ENCODE assay signal across 12 cellular contexts in the genomic region with DNA sequence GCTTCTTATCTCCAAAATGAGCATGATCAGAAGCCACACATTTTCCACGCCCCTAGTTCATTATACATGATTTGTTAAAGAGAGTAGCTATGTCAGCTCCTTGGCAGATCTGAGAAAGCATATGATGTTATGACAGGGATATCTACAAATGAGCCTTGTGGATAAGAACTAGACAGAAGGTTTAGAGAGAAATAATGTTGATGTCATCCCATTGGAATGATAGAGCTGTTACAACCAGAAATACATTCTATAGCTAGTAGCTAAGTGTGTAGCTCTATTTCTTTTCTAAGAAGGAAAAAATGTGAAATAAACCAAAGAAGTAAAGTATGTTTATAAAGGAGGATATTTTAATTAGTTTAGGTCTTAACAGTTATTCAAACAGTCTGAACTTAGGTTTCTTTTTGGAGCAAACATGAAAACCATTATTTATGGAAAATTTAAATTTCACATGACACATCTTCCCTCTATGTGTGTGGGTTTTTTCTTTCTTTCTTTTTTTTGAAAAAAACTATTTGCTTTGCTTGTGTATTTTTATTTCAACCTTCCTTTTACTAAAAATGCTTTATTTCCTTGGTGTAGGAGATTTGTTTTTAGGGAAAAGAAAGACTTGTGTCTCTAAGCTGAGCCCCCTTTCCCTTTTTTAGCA.
DNase-seq lines count a peak whose midpoint lies in the region; ATAC-seq, FAIRE-seq and TF ChIP-seq lines count a peak whose summit lies in the region.
"Had no signal": no experiment of that assay in that cellular context is flagged by ENCODE, and none has a peak within 500 bp of the region (broad histone marks: within the 10 kb centered on the region; RNA-seq: fewer than 3 reads in every experiment).

No MANE protein-coding gene starts in this region.

- H4K20me1 ChIP-seq in HepG2 (ENCODE audit: insufficient read depth, low read length) = peaks cover 95% of the 10 kb centered on the region

- H3K9me3 Mint-ChIP-seq in activated CD4-positive, alpha-beta T cell treated with anti-CD3 and anti-CD28 coated beads for 36 hours (ENCODE audit: low read depth) = no peaks in the 10 kb centered on the region

- no peaks in the 10 kb centered on the region for H3K9me3 ChIP-seq in HepG2 (ENCODE audit: low read length)
- H3K9me3 ChIP-seq: neutrophil had no signal

- H3K4me1 Mint-ChIP-seq in activated CD4-positive, alpha-beta T cell treated with anti-CD3 and anti-CD28 coated beads for 36 hours = no peaks in the 10 kb centered on the region

- H2AFZ ChIP-seq in HepG2 (ENCODE audit: low read length) = no peak overlapping the region

- no peak for TF ChIP-seq POLR2A in HepG2 (IDR thresholded peaks at IDR 0.05; ENCODE audit: insufficient read depth in 1 of 2, low read depth in 2 of 2, low read length in 2 of 2)

- H3K4me3 ChIP-seq in bronchial epithelial cell (ENCODE audit: low read depth, low read length) (no peak overlapping the region), HepG2 (replicated peaks in 1 of 3; ENCODE audit: insufficient read depth in 1 of 3, low read depth in 2 of 3, low read length in 3 of 3) (no peak overlapping the region)

- H3K79me2 ChIP-seq in HepG2 (ENCODE audit: insufficient read depth, low read length) = peaks cover 87% of the 10 kb centered on the region

- H3K27me3 ChIP-seq in bronchial epithelial cell (ENCODE audit: control insufficient read depth, insufficient read depth, low read length) (no peaks in the 10 kb centered on the region), HepG2 (ENCODE audit: control insufficient read depth in 1 of 2, insufficient read depth in 2 of 2, low read length in 2 of 2) (no peaks in the 10 kb centered on the region)
- H3K27me3 ChIP-seq: neutrophil had no signal

- no peak overlapping the region for H3K9ac ChIP-seq in HepG2 (ENCODE audit: insufficient read depth, low read depth, low read length)

- intact Hi-C loops in HepG2 (cut with micrococcal nuclease; ENCODE audit: unreplicated experiment) = no loop called here
- intact Hi-C loops in activated CD4-positive, alpha-beta T cell treated with anti-CD3 and anti-CD28 coated beads for 36 hours (cut with DNase I, micrococcal nuclease) = no loop called here

- no peak overlapping the region for H3K27ac ChIP-seq in HepG2 (ENCODE audit: extremely low read length, insufficient read depth, low read length)
- H3K27ac ChIP-seq: neutrophil had no signal

- H3K36me3 Mint-ChIP-seq in activated CD4-positive, alpha-beta T cell treated with anti-CD3 and anti-CD28 coated beads for 36 hours (ENCODE audit: low read depth) = no peaks in the 10 kb centered on the region

- DNase-seq in HTR-8/SVneo (ENCODE audit: insufficient read length, low spot score) (peak; percentile 62), bronchial epithelial cell (ENCODE audit: low read depth) (peak; percentile 84), HepG2 (ENCODE audit: low spot score) (no peak), SIG-M5 (lab: John Stamatoyannopoulos, UW) (no peak)
- DNase-seq in activated effector memory CD4-positive, alpha-beta T cell treated with anti-CD3 and anti-CD28 coated beads, Interleukin-2, amount 50 U/mL, for 16 hours = no peak
- no peak for DNase-seq in activated CD4-positive, alpha-beta T cell treated with anti-CD3 and anti-CD28 coated beads for 36 hours
- no peak for DNase-seq in stimulated activated CD4-positive, alpha-beta T cell treated with anti-CD3 and anti-CD28 coated beads, Interleukin-2, amount 100 ng/mL, for 48 hours
- DNase-seq: activated CD4-positive, alpha-beta T cell treated with anti-CD3 and anti-CD28 coated beads for 4 hours; NCI-H1417 treated with DMSO at 0.1 percent for 48 hours had no signal

- TF ChIP-seq RAD21 in HepG2 (CRISPR knock-in tag; IDR thresholded peaks at IDR 0.05) = no peak

- no peak for TF ChIP-seq CTCF in bronchial epithelial cell (IDR thresholded peaks at IDR 0.05; ENCODE audit: insufficient read depth, low read length, severe bottlenecking)
- TF ChIP-seq CTCF in HepG2 (CRISPR knock-in tag; IDR thresholded peaks at IDR 0.05) = no peak

- BruUV-seq in HepG2 (replicated peaks; lab: Mats Ljungman, UMichigan) = no TSS peak

- ATAC-seq in HepG2 = no peak
- no peak for ATAC-seq in activated CD4-positive, alpha-beta T cell treated with anti-CD3 and anti-CD28 coated beads for 36 hours

- in situ Hi-C loops in HepG2 (cut with HindIII; ENCODE audit: extremely low pct_ligation_motif_present, low pct_unique_long_range_greater_than_20kb) = no loop called here

- peaks cover 77% of the 10 kb centered on the region for H3K4me1 ChIP-seq in HepG2 (ENCODE audit: insufficient read depth, low read length)

- 100% methylated on average over 1 of the region's 1 CpG for WGBS in HepG2 (ENCODE audit: low lambda C conversion rate)

- H3K4me3 Mint-ChIP-seq in activated CD4-positive, alpha-beta T cell treated with anti-CD3 and anti-CD28 coated beads for 36 hours = no peak overlapping the region

- TF ChIP-seq EP300 in HepG2 (IDR thresholded peaks at IDR 0.05; ENCODE audit: low read depth in 2 of 2, low read length in 2 of 2) (no peak), HepG2 (CRISPR knock-in tag; IDR thresholded peaks at IDR 0.05; ENCODE audit: borderline replicate concordance) (no peak)

- FAIRE-seq in A204.1 (lab: Jason Lieb, UNC) (peak; percentile 14), HTR-8/SVneo (lab: Jason Lieb, UNC) (no peak), bronchial epithelial cell (lab: Jason Lieb, UNC) (no peak), HepG2 (lab: Jason Lieb, UNC) (no peak)
- FAIRE-seq: GM18507 had no signal

- POLR2A ChIA-PET in HepG2 (lab: Yijun Ruan, JAX) = no interaction called here
- POLR2A ChIA-PET in activated CD4-positive, alpha-beta T cell treated with anti-CD3 and anti-CD28 coated beads for 36 hours (lab: Charles Lee) = interaction anchor here (0.9 kb wide), 1 partner anchor 17 kb away, joined by 4 read pairs; no protein-coding TSS in a partner anchor

- H3K4me2 ChIP-seq in HepG2 (ENCODE audit: low read depth, low read length) = no peak overlapping the region

- CTCF ChIA-PET in HepG2 (lab: Yijun Ruan, JAX; ENCODE audit: low intra/inter-chr PET ratio, low total read pairs) = no interaction called here
- CTCF ChIA-PET in activated CD4-positive, alpha-beta T cell treated with anti-CD3 and anti-CD28 coated beads for 36 hours (lab: Charles Lee) = interaction anchor here (0.6 to 1.0 kb wide), 3 partner anchors 14 to 124 kb away, joined by 3 read pairs; no protein-coding TSS in a partner anchor

- no peaks in the 10 kb centered on the region for H3K27me3 Mint-ChIP-seq in activated CD4-positive, alpha-beta T cell treated with anti-CD3 and anti-CD28 coated beads for 36 hours

- no peak overlapping the region for H3K27ac Mint-ChIP-seq in activated CD4-positive, alpha-beta T cell treated with anti-CD3 and anti-CD28 coated beads for 36 hours

- H3K36me3 ChIP-seq in bronchial epithelial cell (ENCODE audit: control insufficient read depth, insufficient read depth, low read length) = peaks cover 2% of the 10 kb centered on the region
- H3K36me3 ChIP-seq in HepG2 (replicated peaks in 1 of 2; ENCODE audit: control insufficient read depth in 1 of 2, insufficient read depth in 2 of 2, low read length in 2 of 2) = peaks cover 21 to 85% of the 10 kb centered on the region in 2 experiments
- H3K36me3 ChIP-seq: neutrophil had no signal

TF ChIP-seq in HepG2, 621 proteins besides CTCF, POLR2A, EP300 and RAD21:
- TF ChIP-seq, protein P1, sequence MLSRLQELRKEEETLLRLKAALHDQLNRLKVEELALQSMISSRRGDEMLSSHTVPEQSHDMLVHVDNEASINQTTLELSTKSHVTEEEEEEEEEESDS (CRISPR knock-in tag; IDR thresholded peaks at IDR 0.05; ENCODE audit: borderline replicate concordance) = no peak
- TF ChIP-seq ZC3H13 (CRISPR knock-in tag; IDR thresholded peaks at IDR 0.05) = no peak
- no peak for TF ChIP-seq ZNF766 (CRISPR knock-in tag; IDR thresholded peaks at IDR 0.05; ENCODE audit: borderline replicate concordance)
- TF ChIP-seq AGO2 (optimal IDR thresholded peaks at IDR 0.05; ENCODE audit: low read depth, low read length) = peak; percentile 24
- TF ChIP-seq SOX13 (IDR thresholded peaks at IDR 0.05) = no peak
- no peak for TF ChIP-seq SOX13 (CRISPR knock-in tag; conservative IDR thresholded peaks at IDR 0.05 in 1 of 2, IDR thresholded peaks at IDR 0.05 in 1 of 2)

Comparison
In these comparisons a context has a peak if more than half of its experiments do, and no peak if none do; other contexts are left out.
1. DNase-seq: peak in HTR-8/SVneo (single experiment) and bronchial epithelial cell (single experiment); none in HepG2 (single experiment), SIG-M5 (single experiment), activated effector memory CD4-positive, alpha-beta T cell treated with anti-CD3 and anti-CD28 coated beads, Interleukin-2, amount 50 U/mL, for 16 hours (single experiment), activated CD4-positive, alpha-beta T cell treated with anti-CD3 and anti-CD28 coated beads for 36 hours (single experiment) and stimulated activated CD4-positive, alpha-beta T cell treated with anti-CD3 and anti-CD28 coated beads, Interleukin-2, amount 100 ng/mL, for 48 hours (0 of 2).